In the genomic region with DNA sequence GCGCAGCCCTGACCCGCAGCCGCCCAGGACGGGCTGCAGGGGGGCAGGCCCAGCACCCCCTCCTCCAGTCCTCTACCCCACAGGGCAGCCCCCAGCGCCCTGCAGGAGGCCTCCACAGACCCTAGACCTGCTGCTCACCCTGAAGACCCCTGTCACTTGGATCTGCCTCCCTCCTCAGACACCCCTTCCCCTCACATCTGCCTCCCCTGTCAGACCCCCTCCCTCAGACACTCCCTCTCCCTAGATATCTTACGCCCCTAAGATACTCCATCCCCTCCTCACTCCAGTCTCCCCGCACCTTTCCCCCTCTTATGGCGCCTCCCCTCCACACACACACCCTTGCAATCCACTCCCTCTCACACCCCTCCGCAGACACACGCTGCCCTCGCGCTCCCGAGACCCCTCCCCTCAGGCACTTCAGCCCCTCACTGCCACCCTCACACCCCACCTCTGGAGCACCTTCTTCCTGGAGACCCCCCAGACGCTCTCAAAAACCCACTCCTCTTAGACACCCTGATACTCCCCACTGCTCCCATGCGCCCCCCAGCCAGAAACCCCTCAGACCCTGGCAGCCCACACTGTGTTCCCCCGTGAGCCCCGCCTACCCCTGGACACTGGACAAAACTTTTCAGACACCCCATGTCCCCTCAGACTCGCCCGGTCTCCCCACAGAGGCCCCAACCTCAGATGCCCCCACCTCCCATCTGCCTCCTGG, we compare ENCODE assay signal across 23 cellular contexts. TPM values are rescaled to one million over a fixed set of nuclear protein-coding genes. Genes with fewer than 3 reads are reported as not detected.
DNase-seq lines count a peak whose midpoint lies in the region; ATAC-seq, FAIRE-seq and TF ChIP-seq lines count a peak whose summit lies in the region.
"Had no signal": no experiment of that assay in that cellular context is flagged by ENCODE, and none has a peak within 500 bp of the region (broad histone marks: within the 10 kb centered on the region; RNA-seq: fewer than 3 reads in every experiment).

No MANE protein-coding gene starts in this region.

- H2AFZ ChIP-seq in endothelial cell of umbilical vein (ENCODE audit: low read depth, low read length) (no peak overlapping the region), neural progenitor cell (replicated peaks) (no peak overlapping the region)

- H3K36me3 Mint-ChIP-seq in activated CD8-positive, alpha-beta memory T cell treated with anti-CD3 and anti-CD28 coated beads, Interleukin-2, amount 10 ng/mL, durations not matched to agents 7 days and 5 days, result no peaks in the 10 kb centered on the region
- H3K36me3 Mint-ChIP-seq in neural progenitor cell (no peaks in the 10 kb centered on the region), CD14-positive monocyte (peaks cover 3 to 7% of the 10 kb centered on the region in 2 donors)
- H3K36me3 Mint-ChIP-seq: mesothelial cell of epicardium had no signal

- H3F3A ChIP-seq in neural progenitor cell (ENCODE audit: low read depth), result no peaks in the 10 kb centered on the region

- no peaks in the 10 kb centered on the region for H3K9me1 ChIP-seq in endothelial cell of umbilical vein (replicated peaks; ENCODE audit: control insufficient read depth, extremely low read depth, insufficient read depth, low read length)

- no peak overlapping the region for H3K9ac ChIP-seq in HUES6 (ENCODE audit: low read length)
- H3K9ac ChIP-seq in endothelial cell of umbilical vein (replicated peaks; ENCODE audit: extremely low read depth, insufficient read depth, low read length), result no peak overlapping the region
- H3K9ac ChIP-seq in neural progenitor cell, result no peak overlapping the region

- no TSS peak for BruUV-seq in endothelial cell of umbilical vein (replicated peaks; lab: Mats Ljungman, UMichigan)

- peak overlapping the region; percentile 55 for H3K4me3 ChIP-seq in HUES6 (ENCODE audit: low read depth, low read length)
- H3K4me3 ChIP-seq in endothelial cell of umbilical vein (replicated peaks in 1 of 3; ENCODE audit: insufficient read depth in 1 of 3, low read depth in 1 of 3, low read length in 3 of 3), result no peak overlapping the region
- peak overlapping the region; percentile 29 for H3K4me3 ChIP-seq in neural progenitor cell
- H3K4me3 ChIP-seq: cardiac muscle cell, MG63, spleen, suprapubic skin had no signal

- no peak overlapping the region for H3K27ac Mint-ChIP-seq in activated CD8-positive, alpha-beta memory T cell treated with anti-CD3 and anti-CD28 coated beads, Interleukin-2, amount 10 ng/mL, durations not matched to agents 7 days and 5 days
- no peak overlapping the region for H3K27ac Mint-ChIP-seq in neural progenitor cell
- H3K27ac Mint-ChIP-seq in CD14-positive monocyte, result peak overlapping the region in 1 of 7 donors; percentile 58
- H3K27ac Mint-ChIP-seq: activated B cell treated with CpG ODN at 0.5 μM for 24 hours, mesothelial cell of epicardium had no signal

- peaks cover 27% of the 10 kb centered on the region for H3K27me3 Mint-ChIP-seq in activated CD8-positive, alpha-beta memory T cell treated with anti-CD3 and anti-CD28 coated beads, Interleukin-2, amount 10 ng/mL, durations not matched to agents 7 days and 5 days
- H3K27me3 Mint-ChIP-seq in neural progenitor cell (ENCODE audit: insufficient read depth, low read depth) (peaks cover 34% of the 10 kb centered on the region), CD14-positive monocyte (ENCODE audit: low read depth in 3 of 3) (peaks cover 1 to 44% (median 43%) of the 10 kb centered on the region in 3 donors)

- CTCF ChIA-PET in activated CD8-positive, alpha-beta memory T cell treated with anti-CD3 and anti-CD28 coated beads, Interleukin-2, amount 10 ng/mL, durations not matched to agents 7 days and 5 days (lab: Charles Lee), result no interaction called here
- CTCF ChIA-PET in endothelial cell of umbilical vein (lab: Charles Lee), result no interaction called here

- FAIRE-seq in endothelial cell of umbilical vein (lab: Jason Lieb, UNC), result no peak
- FAIRE-seq: frontal cortex, GM18507 had no signal

- no peaks in the 10 kb centered on the region for H4K20me1 ChIP-seq in endothelial cell of umbilical vein (replicated peaks; ENCODE audit: control insufficient read depth, extremely low read depth, insufficient read depth, low read length)
- H4K20me1 ChIP-seq in neural progenitor cell (ENCODE audit: low read depth), result peaks cover 26% of the 10 kb centered on the region

- POLR2A ChIA-PET in endothelial cell of umbilical vein (lab: Charles Lee), result no interaction called here

- intact Hi-C loops in endothelial cell of umbilical vein (cut with micrococcal nuclease) (no loop called here), CD14-positive monocyte (cut with micrococcal nuclease) (no loop called here)

- H3K9me3 Mint-ChIP-seq in activated CD8-positive, alpha-beta memory T cell treated with anti-CD3 and anti-CD28 coated beads, Interleukin-2, amount 10 ng/mL, durations not matched to agents 7 days and 5 days (ENCODE audit: low read depth), result no peaks in the 10 kb centered on the region
- H3K9me3 Mint-ChIP-seq in neural progenitor cell (no peaks in the 10 kb centered on the region), CD14-positive monocyte (peaks cover 0 to 8% (median 3%) of the 10 kb centered on the region in 7 donors)
- H3K9me3 Mint-ChIP-seq: activated B cell treated with CpG ODN at 0.5 μM for 24 hours, mesothelial cell of epicardium had no signal

- H3K36me3 ChIP-seq in HUES6 (ENCODE audit: control insufficient read depth, insufficient read depth, low read length) (no peaks in the 10 kb centered on the region), endothelial cell of umbilical vein (ENCODE audit: control insufficient read depth in 2 of 2, extremely low read depth in 1 of 2, insufficient read depth in 2 of 2, low read length in 2 of 2) (no peaks in the 10 kb centered on the region), neural progenitor cell (no peaks in the 10 kb centered on the region)
- H3K36me3 ChIP-seq: cardiac muscle cell, MG63, spleen, suprapubic skin had no signal

- peak; percentile 4 for ATAC-seq in activated CD8-positive, alpha-beta memory T cell treated with anti-CD3 and anti-CD28 coated beads, Interleukin-2, amount 10 ng/mL, durations not matched to agents 7 days and 5 days
- no peak for ATAC-seq in HG03196 (IDR thresholded peaks at IDR 0.05; ENCODE audit: unreplicated experiment)
- ATAC-seq: left lobe of liver had no signal

- no peak for TF ChIP-seq POLR2A in endothelial cell of umbilical vein (IDR thresholded peaks at IDR 0.05; ENCODE audit: low read depth, low read length)

- peaks cover 100% of the 10 kb centered on the region for H3K27me3 ChIP-seq in HUES6 (ENCODE audit: control insufficient read depth, insufficient read depth, low read length)
- H3K27me3 ChIP-seq in endothelial cell of umbilical vein (ENCODE audit: control insufficient read depth in 2 of 2, insufficient read depth in 2 of 2, low read length in 2 of 2), result peaks cover 47 to 59% of the 10 kb centered on the region in 2 experiments
- peaks cover 100% of the 10 kb centered on the region for H3K27me3 ChIP-seq in neural progenitor cell

- no peak overlapping the region for H3K4me3 Mint-ChIP-seq in activated CD8-positive, alpha-beta memory T cell treated with anti-CD3 and anti-CD28 coated beads, Interleukin-2, amount 10 ng/mL, durations not matched to agents 7 days and 5 days
- H3K4me3 Mint-ChIP-seq in neural progenitor cell, result no peak overlapping the region
- H3K4me3 Mint-ChIP-seq in CD14-positive monocyte, result peak overlapping the region in 1 of 2 donors; percentile 69
- H3K4me3 Mint-ChIP-seq: activated B cell treated with CpG ODN at 0.5 μM for 24 hours, mesothelial cell of epicardium had no signal

- H3K4me1 ChIP-seq in HUES6 (ENCODE audit: control insufficient read depth, insufficient read depth, low read length) (peaks cover 9% of the 10 kb centered on the region; the same call in 1 of the 2 replicates), endothelial cell of umbilical vein (ENCODE audit: control insufficient read depth, extremely low read depth, insufficient read depth, low read length) (no peaks in the 10 kb centered on the region), neural progenitor cell (peaks cover 8% of the 10 kb centered on the region)

- no peak overlapping the region for H3K27ac ChIP-seq in HUES6 (ENCODE audit: low read depth, low read length)
- no peak overlapping the region for H3K27ac ChIP-seq in endothelial cell of umbilical vein (ENCODE audit: insufficient read depth, low read depth, low read length)
- no peak overlapping the region for H3K27ac ChIP-seq in neural progenitor cell
- H3K27ac ChIP-seq: cardiac muscle cell, spleen, suprapubic skin had no signal

- no peaks in the 10 kb centered on the region for H3K9me3 ChIP-seq in HUES6 (ENCODE audit: control insufficient read depth, insufficient read depth, low read depth, low read length)
- no peaks in the 10 kb centered on the region for H3K9me3 ChIP-seq in endothelial cell of umbilical vein (replicated peaks; ENCODE audit: control insufficient read depth, insufficient read depth, low read length)
- H3K9me3 ChIP-seq in neural progenitor cell (ENCODE audit: low read depth), result no peaks in the 10 kb centered on the region
- H3K9me3 ChIP-seq: MG63, spleen, suprapubic skin had no signal

- no peaks in the 10 kb centered on the region for H3K79me2 ChIP-seq in endothelial cell of umbilical vein (ENCODE audit: control insufficient read depth, insufficient read depth, low read length)
- H3K79me2 ChIP-seq in neural progenitor cell (ENCODE audit: low read depth), result no peaks in the 10 kb centered on the region

- DNase-seq in activated CD8-positive, alpha-beta memory T cell treated with anti-CD3 and anti-CD28 coated beads, Interleukin-2, amount 10 ng/mL, durations not matched to agents 7 days and 5 days, result no peak
- DNase-seq in activated CD8-positive, alpha-beta memory T cell treated with anti-CD3 and anti-CD28 coated beads, Interleukin-2, amount 50 U/mL, for 48 hours, result no peak
- DNase-seq in endothelial cell of umbilical vein (ENCODE audit: low read depth, low spot score), result no peak
- no peak for DNase-seq in neural progenitor cell (ENCODE audit: low spot score)
- DNase-seq in germinal center (ENCODE audit: low spot score), result no peak
- no peak for DNase-seq in CD14-positive monocyte (ENCODE audit: low spot score)
- DNase-seq: activated B cell treated with CpG ODN at 0.5 μM for 24 hours, activated gamma-delta T cell, amygdala, EL, IMR-90, MG63, NCI-H1436, spleen had no signal

- H3K4me1 Mint-ChIP-seq in activated CD8-positive, alpha-beta memory T cell treated with anti-CD3 and anti-CD28 coated beads, Interleukin-2, amount 10 ng/mL, durations not matched to agents 7 days and 5 days, result peaks cover 4% of the 10 kb centered on the region
- H3K4me1 Mint-ChIP-seq in neural progenitor cell, result peaks cover 4% of the 10 kb centered on the region
- peaks cover 18% of the 10 kb centered on the region for H3K4me1 Mint-ChIP-seq in CD14-positive monocyte
- H3K4me1 Mint-ChIP-seq: mesothelial cell of epicardium had no signal

- TF ChIP-seq CTCF in endothelial cell of umbilical vein (IDR thresholded peaks at IDR 0.05; ENCODE audit: extremely low read depth in 1 of 2, insufficient read depth in 1 of 2, low read depth in 1 of 2, low read length in 2 of 2) (no peak), neural progenitor cell (IDR thresholded peaks at IDR 0.05) (no peak), CD14-positive monocyte (IDR thresholded peaks at IDR 0.05) (no peak)

- H3K4me2 ChIP-seq in endothelial cell of umbilical vein (ENCODE audit: insufficient read depth, low read length) (no peak overlapping the region), neural progenitor cell (peak overlapping the region; percentile 73)

- dilution Hi-C loops in endothelial cell of umbilical vein (cut with MboI; ENCODE audit: extremely low pct_ligation_motif_present, low sequenced_read_pairs), result no loop called here

RNA-seq across cellular contexts. Expression of gene ERFL, which starts 14.6 kb away (rescaled TPM):
- 1 to 10 TPM; 1.5 to 1.9 TPM for total RNA-seq in activated CD8-positive, alpha-beta memory T cell treated with anti-CD3 and anti-CD28 coated beads, Interleukin-2, amount 10 ng/mL, durations not matched to agents 7 days and 5 days
- total RNA-seq in endothelial cell of umbilical vein (not detected in 2 replicates), neural progenitor cell (ENCODE audit: low replicate concordance) (0.22 and 0.65 TPM in 2 replicates)
- polyA plus RNA-seq in endothelial cell of umbilical vein (not detected in 2 replicates), CD14-positive monocyte (not detected)
- 0.06 TPM in 1 of 2 replicates, not detected in the other for polyA plus RNA-seq in endothelial cell of umbilical vein (2011; cell fraction: cytosol; rRNA removed)
- 0.06 and 0.07 TPM in 2 replicates for polyA plus RNA-seq in endothelial cell of umbilical vein (2011; cell fraction: nucleus; rRNA removed)
- polyA plus RNA-seq in endothelial cell of umbilical vein (2012), result 0.08 and 0.12 TPM in 2 replicates
- not detected in 2 replicates for polyA minus RNA-seq in endothelial cell of umbilical vein
- not detected for polyA minus RNA-seq in endothelial cell of umbilical vein (2011; cell fraction: cytosol; rRNA and poly(A)+ RNA removed)
- not detected in 2 replicates for polyA minus RNA-seq in endothelial cell of umbilical vein (2011; cell fraction: nucleus; rRNA and poly(A)+ RNA removed)
- total RNA-seq: frontal cortex, IMR-90, left lobe of liver had no signal
- polyA plus RNA-seq: AG04450, IMR-90 had no signal

RNA-seq across cellular contexts. Expression of gene ARHGEF1, which starts 30.6 kb away (rescaled TPM):
- 100 to 1,000 TPM; 545 to 682 TPM for total RNA-seq in activated CD8-positive, alpha-beta memory T cell treated with anti-CD3 and anti-CD28 coated beads, Interleukin-2, amount 10 ng/mL, durations not matched to agents 7 days and 5 days
- 119 and 123 TPM in 2 replicates for total RNA-seq in endothelial cell of umbilical vein
- polyA plus RNA-seq in endothelial cell of umbilical vein, result 60.6 and 65.4 TPM in 2 replicates
- 48.1 and 53.1 TPM in 2 replicates for polyA plus RNA-seq in endothelial cell of umbilical vein (2011; cell fraction: cytosol; rRNA removed)
- 199 and 230 TPM in 2 replicates for polyA plus RNA-seq in endothelial cell of umbilical vein (2011; cell fraction: nucleus; rRNA removed)
- polyA plus RNA-seq in endothelial cell of umbilical vein (2012), result 52.7 and 60.1 TPM in 2 replicates
- 35.6 and 35.7 TPM in 2 replicates for polyA minus RNA-seq in endothelial cell of umbilical vein
- 32.3 TPM for polyA minus RNA-seq in endothelial cell of umbilical vein (2011; cell fraction: cytosol; rRNA and poly(A)+ RNA removed)
- 56.9 and 71.1 TPM in 2 replicates for polyA minus RNA-seq in endothelial cell of umbilical vein (2011; cell fraction: nucleus; rRNA and poly(A)+ RNA removed)
- 10.9 and 25.2 TPM in 2 replicates for total RNA-seq in neural progenitor cell (ENCODE audit: low replicate concordance)
- 10 to 100 TPM; 82.8 to 95.5 TPM for polyA plus RNA-seq in CD14-positive monocyte

RNA-seq across cellular contexts. Expression of gene CD79A, which starts 36.6 kb away (rescaled TPM):
- total RNA-seq in activated CD8-positive, alpha-beta memory T cell treated with anti-CD3 and anti-CD28 coated beads, Interleukin-2, amount 10 ng/mL, durations not matched to agents 7 days and 5 days, result 1 to 10 TPM; 4.0 to 4.1 TPM
- total RNA-seq in endothelial cell of umbilical vein, result 0.35 TPM in 1 of 2 replicates, not detected in the other
- polyA plus RNA-seq in endothelial cell of umbilical vein, result 0.32 TPM in 2 replicates
- polyA plus RNA-seq in endothelial cell of umbilical vein (2011; cell fraction: cytosol; rRNA removed), result 0.14 and 0.18 TPM in 2 replicates
- 0.28 TPM in 1 of 2 replicates, not detected in the other for polyA plus RNA-seq in endothelial cell of umbilical vein (2011; cell fraction: nucleus; rRNA removed)
- 0.42 TPM in 1 of 2 replicates, not detected in the other for polyA plus RNA-seq in endothelial cell of umbilical vein (2012)
- polyA minus RNA-seq in endothelial cell of umbilical vein, result 0.19 and 0.63 TPM in 2 replicates
- polyA minus RNA-seq in endothelial cell of umbilical vein (2011; cell fraction: cytosol; rRNA and poly(A)+ RNA removed), result not detected
- polyA minus RNA-seq in endothelial cell of umbilical vein (2011; cell fraction: nucleus; rRNA and poly(A)+ RNA removed), result not detected in 2 replicates
- 0.11 and 0.25 TPM in 2 replicates for total RNA-seq in neural progenitor cell (ENCODE audit: low replicate concordance)
- polyA plus RNA-seq in CD14-positive monocyte, result 1 to 10 TPM; 2.1 to 2.7 TPM
- total RNA-seq: cardiac muscle cell, frontal cortex, IMR-90 had no signal

RNA-seq across cellular contexts. Expression of gene RABAC1, which starts 45.5 kb away (rescaled TPM):
- total RNA-seq in activated CD8-positive, alpha-beta memory T cell treated with anti-CD3 and anti-CD28 coated beads, Interleukin-2, amount 10 ng/mL, durations not matched to agents 7 days and 5 days, result 10 to 100 TPM; 81.3 to 93.9 TPM
- total RNA-seq in endothelial cell of umbilical vein (178 and 181 TPM in 2 replicates), neural progenitor cell (ENCODE audit: low replicate concordance) (33.1 and 108 TPM in 2 replicates)
- polyA plus RNA-seq in endothelial cell of umbilical vein (591 and 769 TPM in 2 replicates), CD14-positive monocyte (100 to 1,000 TPM; 202 to 234 TPM)
- polyA plus RNA-seq in endothelial cell of umbilical vein (2011; cell fraction: cytosol; rRNA removed), result 219 and 279 TPM in 2 replicates
- 126 and 143 TPM in 2 replicates for polyA plus RNA-seq in endothelial cell of umbilical vein (2011; cell fraction: nucleus; rRNA removed)
- 137 and 242 TPM in 2 replicates for polyA plus RNA-seq in endothelial cell of umbilical vein (2012)
- polyA minus RNA-seq in endothelial cell of umbilical vein, result 129 and 148 TPM in 2 replicates
- 23.4 TPM for polyA minus RNA-seq in endothelial cell of umbilical vein (2011; cell fraction: cytosol; rRNA and poly(A)+ RNA removed)
- 36.3 and 43.2 TPM in 2 replicates for polyA minus RNA-seq in endothelial cell of umbilical vein (2011; cell fraction: nucleus; rRNA and poly(A)+ RNA removed)

RNA-seq across cellular contexts. Expression of gene RPS19, which starts 53.6 kb away (rescaled TPM):
- 1,000 to 10,000 TPM; 3,135 to 3,310 TPM for total RNA-seq in activated CD8-positive, alpha-beta memory T cell treated with anti-CD3 and anti-CD28 coated beads, Interleukin-2, amount 10 ng/mL, durations not matched to agents 7 days and 5 days
- total RNA-seq in endothelial cell of umbilical vein, result 2,195 and 2,234 TPM in 2 replicates
- polyA plus RNA-seq in endothelial cell of umbilical vein, result 4,353 and 5,883 TPM in 2 replicates
- polyA plus RNA-seq in endothelial cell of umbilical vein (2011; cell fraction: cytosol; rRNA removed), result 5,243 and 5,733 TPM in 2 replicates
- 1,376 and 1,515 TPM in 2 replicates for polyA plus RNA-seq in endothelial cell of umbilical vein (2011; cell fraction: nucleus; rRNA removed)
- polyA plus RNA-seq in endothelial cell of umbilical vein (2012), result 2,331 and 5,825 TPM in 2 replicates
- polyA minus RNA-seq in endothelial cell of umbilical vein, result 550 and 596 TPM in 2 replicates
- 1,088 TPM for polyA minus RNA-seq in endothelial cell of umbilical vein (2011; cell fraction: cytosol; rRNA and poly(A)+ RNA removed)
- polyA minus RNA-seq in endothelial cell of umbilical vein (2011; cell fraction: nucleus; rRNA and poly(A)+ RNA removed), result 151 and 202 TPM in 2 replicates
- total RNA-seq in neural progenitor cell (ENCODE audit: low replicate concordance), result 1,422 and 2,398 TPM in 2 replicates
- polyA plus RNA-seq in CD14-positive monocyte, result 1,000 to 10,000 TPM; 1,234 to 1,424 TPM

Comparison
In these comparisons a context has a peak if more than half of its experiments do, and no peak if none do; other contexts are left out.
1. H3K4me3 ChIP-seq: peak in HUES6 (single experiment) and neural progenitor cell (single experiment); none in endothelial cell of umbilical vein (0 of 3).